Comparison of ENCODE assay signal across 10 cellular contexts in genomic region chr2:28155627-28156026, GRCh38.
DNase-seq lines count a peak whose midpoint lies in the region; TF ChIP-seq lines count a peak whose summit lies in the region.
"Had no signal": no experiment of that assay in that cellular context is flagged by ENCODE, and none has a peak within 500 bp of the region (broad histone marks: within the 10 kb centered on the region; RNA-seq: fewer than 3 reads in every experiment).

No MANE protein-coding gene starts in this region.

- H3K9me3 ChIP-seq in SJCRH30 (replicated peaks) (peaks cover 13% of the 10 kb centered on the region; the same call in 1 of the 2 replicates), hepatocyte (ENCODE audit: low read depth) (peaks cover 5% of the 10 kb centered on the region)
- peaks cover 0 to 7% of the 10 kb centered on the region in 2 donors for H3K9me3 ChIP-seq in CD4-positive, alpha-beta memory T cell (ENCODE audit: control insufficient read depth in 1 of 2, low read length in 2 of 2)

- WGBS in hepatocyte (ENCODE audit: low lambda C conversion rate, missing lambda C conversion rate) = 39% methylated on average over 1 of the region's 1 CpG

- no peaks in the 10 kb centered on the region for H3K27me3 Mint-ChIP-seq in CD4-positive, alpha-beta memory T cell

- DNase-seq in AG09319 (ENCODE audit: extremely low read depth, low read depth) (no peak), GM12865 (ENCODE audit: low read depth) (peak; percentile 3), SJCRH30 (peak; percentile 54 to 83), hepatocyte (ENCODE audit: low spot score) (peak; percentile 50), NCI-H187 (lab: John Stamatoyannopoulos, UW) (no peak), NCI-H128 (lab: John Stamatoyannopoulos, UW; ENCODE audit: unreplicated experiment) (no peak)
- DNase-seq in NK-92 treated with Interleukin-12 subunit alpha and Interleukin-12 subunit beta, amount 100 ng/mL, for 24 hours (lab: John Stamatoyannopoulos, UW) = no peak
- DNase-seq in CD4-positive, alpha-beta memory T cell = no peak

- H3K9me2 ChIP-seq in hepatocyte (replicated peaks; ENCODE audit: insufficient read depth) = no peaks in the 10 kb centered on the region

- intact Hi-C loops in CD4-positive, alpha-beta memory T cell (cut with micrococcal nuclease) = no loop called here

- CTCF ChIA-PET in CD4-positive, alpha-beta memory T cell (lab: Charles Lee; ENCODE audit: partially characterized antibody) = interaction anchor here (1.8 kb wide), 1 partner anchor 294 kb away, joined by 3 read pairs; no protein-coding TSS in a partner anchor

- no peaks in the 10 kb centered on the region for H4K20me1 ChIP-seq in hepatocyte (ENCODE audit: insufficient read depth, poor library complexity, severe bottlenecking)

- H3K4me2 ChIP-seq in hepatocyte = no peak overlapping the region

- H3K27ac Mint-ChIP-seq in CD4-positive, alpha-beta memory T cell = no peak overlapping the region

- POLR2A ChIA-PET in CD4-positive, alpha-beta memory T cell (lab: Charles Lee; ENCODE audit: partially characterized antibody) = no interaction called here

- H3K4me3 ChIP-seq in GM12865 (ENCODE audit: low read depth, low read length) (no peak overlapping the region), SJCRH30 (no peak overlapping the region), hepatocyte (no peak overlapping the region)
- H3K4me3 ChIP-seq in CD4-positive, alpha-beta memory T cell (ENCODE audit: low read length in 2 of 2) = no peak overlapping the region
- H3K4me3 ChIP-seq: SK-N-MC, skin epidermis had no signal

- H3K36me3 Mint-ChIP-seq in CD4-positive, alpha-beta memory T cell = peaks cover 43 to 71% of the 10 kb centered on the region in 2 donors

- H3K36me3 ChIP-seq in SJCRH30 (no peaks in the 10 kb centered on the region), hepatocyte (replicated peaks; ENCODE audit: insufficient read depth, low read depth) (no peaks in the 10 kb centered on the region)
- no peaks in the 10 kb centered on the region for H3K36me3 ChIP-seq in CD4-positive, alpha-beta memory T cell (ENCODE audit: insufficient read depth, low read length)

- H3K79me2 ChIP-seq in hepatocyte = no peaks in the 10 kb centered on the region

- no peaks in the 10 kb centered on the region for H3K4me1 Mint-ChIP-seq in CD4-positive, alpha-beta memory T cell

- H3K27ac ChIP-seq in SJCRH30 (no peak overlapping the region), hepatocyte (peak overlapping the region; percentile 59)
- no peak overlapping the region for H3K27ac ChIP-seq in CD4-positive, alpha-beta memory T cell (ENCODE audit: low read depth, low read length)
- H3K27ac ChIP-seq: SK-N-MC, skin epidermis had no signal

- TF ChIP-seq CTCF in AG09319 (IDR thresholded peaks at IDR 0.05; ENCODE audit: low read depth, low read length) = peak; percentile 26
- TF ChIP-seq CTCF in GM12865 (IDR thresholded peaks at IDR 0.05; ENCODE audit: insufficient read depth, low read depth, low read length, missing control alignments) = peak; percentile 35
- peak; percentile 65 for TF ChIP-seq CTCF in hepatocyte (IDR thresholded peaks at IDR 0.05; ENCODE audit: poor library complexity)

- H3K27me3 ChIP-seq in SJCRH30 (no peaks in the 10 kb centered on the region), hepatocyte (no peaks in the 10 kb centered on the region)
- H3K27me3 ChIP-seq in CD4-positive, alpha-beta memory T cell (ENCODE audit: insufficient read depth, low read length) = no peaks in the 10 kb centered on the region

- peaks cover 0 to 23% (median 17%) of the 10 kb centered on the region in 8 donors for H3K9me3 Mint-ChIP-seq in CD4-positive, alpha-beta memory T cell

- H3K4me3 Mint-ChIP-seq in CD4-positive, alpha-beta memory T cell = no peak overlapping the region

- H2AFZ ChIP-seq in hepatocyte = no peak overlapping the region

- H3K4me1 ChIP-seq in SJCRH30 (peaks cover under 1% of the 10 kb centered on the region; the same call in 1 of the 2 replicates), hepatocyte (ENCODE audit: insufficient read depth) (peaks cover 21% of the 10 kb centered on the region)
- H3K4me1 ChIP-seq in CD4-positive, alpha-beta memory T cell (ENCODE audit: insufficient read depth, low read length) = no peaks in the 10 kb centered on the region

Comparison
In these comparisons a context has a peak if more than half of its experiments do, and no peak if none do; other contexts are left out.
1. DNase-seq: peak in GM12865 (single experiment), SJCRH30 (2 of 2) and hepatocyte (single experiment); none in AG09319 (single experiment), NK-92 treated with Interleukin-12 subunit alpha and Interleukin-12 subunit beta, amount 100 ng/mL, for 24 hours (single experiment), CD4-positive, alpha-beta memory T cell (0 of 5), NCI-H187 (0 of 2) and NCI-H128 (single experiment).
2. Peak in every context shown above with its lines, with median percentiles within 50 percentile points of each other: CTCF ChIP-seq.